Comparison of ENCODE assay signal across 27 cellular contexts in genomic region chr1:14220324-14220723, GRCh38.
"Had no signal": no experiment of that assay in that cellular context is flagged by ENCODE, and none has a peak within 500 bp of the region (broad histone marks: within the 10 kb centered on the region; RNA-seq: fewer than 3 reads in every experiment).

No MANE protein-coding gene starts in this region.

- H3K36me3 ChIP-seq: breast epithelium, cardiac muscle cell, WERI-Rb-1 had no signal

- H3K4me1 ChIP-seq: breast epithelium had no signal

- ATAC-seq: activated CD4-positive, CD25-positive, alpha-beta regulatory T cell treated with anti-CD3 and anti-CD28 coated beads, Interleukin-2, amount 50 U/mL, for 24 hours; activated CD8-positive, alpha-beta T cell treated with anti-CD3 and anti-CD28 coated beads for 36 hours; activated T-cell treated with anti-CD3 and anti-CD28 coated beads, Interleukin-2, amount 50 U/mL, for 4 hours; activated T-helper 17 cell treated with anti-CD3 and anti-CD28 coated beads, Interleukin-2, amount 50 U/mL, for 72 hours; esophagus mucosa; T-helper 17 cell had no signal

- H3K4me3 ChIP-seq: breast epithelium, cardiac muscle cell, coronary artery, dorsolateral prefrontal cortex had no signal

- H3K27ac ChIP-seq: breast epithelium, cardiac muscle cell, coronary artery, dorsolateral prefrontal cortex, WERI-Rb-1 had no signal

- H3K27me3 ChIP-seq: breast epithelium, cardiac muscle cell, dorsolateral prefrontal cortex had no signal

- DNase-seq: activated B cell treated with CpG ODN at 0.5 μM for 24 hours; activated CD4-positive, alpha-beta T cell treated with anti-CD3 and anti-CD28 coated beads for 48 hours; activated CD4-positive, alpha-beta T cell treated with anti-CD3 and anti-CD28 coated beads, Interleukin-2, amount 50 U/mL, for 1 hour; activated CD4-positive, alpha-beta T cell treated with anti-CD3 and anti-CD28 coated beads, Interleukin-2, amount 50 U/mL, for 48 hours; activated CD8-positive, alpha-beta memory T cell treated with anti-CD3 and anti-CD28 coated beads for 24 hours; activated CD8-positive, alpha-beta T cell treated with anti-CD3 and anti-CD28 coated beads for 36 hours; activated effector memory CD4-positive, alpha-beta T cell treated with Interleukin-2 at 50 U/mL for 16 hours; activated gamma-delta T cell treated with Interleukin-2 at 50 U/mL for 16 hours; activated naive CD4-positive, alpha-beta T cell treated with anti-CD3 and anti-CD28 coated beads, Interleukin-2, amount 50 U/mL, for 16 hours; activated naive CD4-positive, alpha-beta T cell treated with Interleukin-2 at 50 U/mL for 16 hours; activated T-cell treated with anti-CD3 and anti-CD28 coated beads, Interleukin-2, amount 50 U/mL, for 4 hours; amniotic stem cell; anterior cingulate cortex; dorsolateral prefrontal cortex; effector memory CD4-positive, alpha-beta T cell; endodermal cell; foreskin fibroblast; T-helper 1 cell; T-helper 17 cell; T1000 had no signal
